ENCODE assay signal across 36 cellular contexts in the genomic region with DNA sequence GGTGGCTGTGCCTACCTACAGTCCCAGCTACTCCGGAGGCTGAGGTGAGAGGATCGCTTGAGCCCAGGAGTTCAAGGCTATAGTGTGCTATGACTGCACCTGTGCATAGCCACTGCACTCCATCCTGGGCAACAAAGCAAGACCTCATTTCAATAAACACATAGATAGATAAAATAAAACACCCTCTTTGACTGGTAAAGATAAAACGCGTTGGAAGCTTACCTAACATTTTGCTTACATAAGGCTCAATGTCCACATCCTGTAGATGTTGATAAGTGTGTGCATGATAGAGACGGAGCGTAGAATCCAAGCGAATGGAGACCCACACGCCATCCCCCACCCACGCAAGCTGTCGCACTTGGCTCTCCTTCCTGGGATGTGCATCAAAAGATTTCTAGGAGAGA.
"Had no signal": no experiment of that assay in that cellular context is flagged by ENCODE, and none has a peak within 500 bp of the region (broad histone marks: within the 10 kb centered on the region; RNA-seq: fewer than 3 reads in every experiment).

No MANE protein-coding gene starts in this region.

- H3K27ac ChIP-seq: ascending aorta, cardiac muscle cell, WERI-Rb-1 had no signal

- ATAC-seq: activated CD4-positive, alpha-beta T cell treated with anti-CD3 and anti-CD28 coated beads for 36 hours; activated CD4-positive, CD25-positive, alpha-beta regulatory T cell treated with anti-CD3 and anti-CD28 coated beads, Interleukin-2, amount 50 U/mL, for 24 hours; activated CD8-positive, alpha-beta memory T cell treated with anti-CD3 and anti-CD28 coated beads, Interleukin-2, amount 10 ng/mL, durations not matched to agents 7 days and 5 days; activated CD8-positive, alpha-beta T cell treated with anti-CD3 and anti-CD28 coated beads, Interleukin-2, amount 10 ng/mL, durations not matched to agents 7 days and 5 days; activated naive CD8-positive, alpha-beta T cell treated with anti-CD3 and anti-CD28 coated beads, Interleukin-2, amount 50 U/mL, for 24 hours; WTC11 had no signal

- H3K9me3 Mint-ChIP-seq: activated CD4-positive, alpha-beta memory T cell treated with anti-CD3 and anti-CD28 coated beads, Interleukin-2, amount 10 ng/mL, durations not matched to agents 7 days and 5 days; activated CD4-positive, alpha-beta T cell treated with anti-CD3 and anti-CD28 coated beads, Interleukin-2, amount 10 ng/mL, durations not matched to agents 7 days and 5 days; activated naive CD4-positive, alpha-beta T cell treated with anti-CD3 and anti-CD28 coated beads, Interleukin-2, amount 10 ng/mL, durations not matched to agents 7 days and 5 days; activated naive CD4-positive, alpha-beta T cell treated with anti-CD3 and anti-CD28 coated beads, Interleukin-2, amount 50 U/mL, for 24 hours; activated naive CD8-positive, alpha-beta T cell treated with anti-CD3 and anti-CD28 coated beads, Interleukin-2, amount 10 ng/mL, durations not matched to agents 7 days and 5 days; activated naive CD8-positive, alpha-beta T cell treated with anti-CD3 and anti-CD28 coated beads, Interleukin-2, amount 50 U/mL, for 24 hours; activated T-helper 2 cell treated with anti-CD3 and anti-CD28 coated beads, Interferon-gamma antibody, Interleukin-2, Interleukin-4, amounts not matched to agents 10 μg/mL and 5 μg/mL and 100 μg/mL, durations not matched to agents 14 hours and 24 hours and 36 hours; brain; central memory CD8-positive, alpha-beta T cell; T-helper 2 cell treated with Interferon-gamma antibody and Interleukin-4, amounts not matched to agents 5 μg/mL and 100 μg/mL, for 36 hours; WTC11 had no signal

- H3K4me3 ChIP-seq: ascending aorta, cardiac muscle cell had no signal

- H3K27me3 Mint-ChIP-seq: activated CD4-positive, alpha-beta memory T cell treated with anti-CD3 and anti-CD28 coated beads, Interleukin-2, amount 10 ng/mL, durations not matched to agents 7 days and 5 days; activated CD4-positive, alpha-beta T cell treated with anti-CD3 and anti-CD28 coated beads for 36 hours; activated CD4-positive, alpha-beta T cell treated with anti-CD3 and anti-CD28 coated beads, Interleukin-2, amount 10 ng/mL, durations not matched to agents 7 days and 5 days; activated CD8-positive, alpha-beta memory T cell treated with anti-CD3 and anti-CD28 coated beads, Interleukin-2, amount 10 ng/mL, durations not matched to agents 7 days and 5 days; activated naive CD4-positive, alpha-beta T cell treated with anti-CD3 and anti-CD28 coated beads, Interleukin-2, amount 10 ng/mL, durations not matched to agents 7 days and 5 days; activated naive CD4-positive, alpha-beta T cell treated with anti-CD3 and anti-CD28 coated beads, Interleukin-2, amount 50 U/mL, for 24 hours; activated naive CD8-positive, alpha-beta T cell; activated naive CD8-positive, alpha-beta T cell treated with anti-CD3 and anti-CD28 coated beads, Interleukin-2, amount 10 ng/mL, durations not matched to agents 7 days and 5 days; activated naive CD8-positive, alpha-beta T cell treated with anti-CD3 and anti-CD28 coated beads, Interleukin-2, amount 50 U/mL, for 24 hours; brain; central memory CD8-positive, alpha-beta T cell had no signal

- H3K27ac Mint-ChIP-seq: activated CD4-positive, alpha-beta memory T cell treated with anti-CD3 and anti-CD28 coated beads, Interleukin-2, amount 10 ng/mL, durations not matched to agents 7 days and 5 days; activated CD4-positive, alpha-beta T cell treated with anti-CD3 and anti-CD28 coated beads for 36 hours; activated CD8-positive, alpha-beta memory T cell treated with anti-CD3 and anti-CD28 coated beads, Interleukin-2, amount 10 ng/mL, durations not matched to agents 7 days and 5 days; activated CD8-positive, alpha-beta T cell treated with anti-CD3 and anti-CD28 coated beads, Interleukin-2, amount 10 ng/mL, durations not matched to agents 7 days and 5 days; activated naive CD4-positive, alpha-beta T cell treated with anti-CD3 and anti-CD28 coated beads, Interleukin-2, amount 10 ng/mL, durations not matched to agents 7 days and 5 days; activated naive CD4-positive, alpha-beta T cell treated with anti-CD3 and anti-CD28 coated beads, Interleukin-2, amount 50 U/mL, for 24 hours; activated naive CD8-positive, alpha-beta T cell; activated naive CD8-positive, alpha-beta T cell treated with anti-CD3 and anti-CD28 coated beads, Interleukin-2, amount 10 ng/mL, durations not matched to agents 7 days and 5 days; activated naive CD8-positive, alpha-beta T cell treated with anti-CD3 and anti-CD28 coated beads, Interleukin-2, amount 50 U/mL, for 24 hours; activated T-helper 2 cell treated with anti-CD3 and anti-CD28 coated beads, Interferon-gamma antibody, Interleukin-2, Interleukin-4, amounts not matched to agents 10 μg/mL and 5 μg/mL and 100 μg/mL, durations not matched to agents 14 hours and 24 hours and 36 hours; T-helper 2 cell treated with Interferon-gamma antibody and Interleukin-4, amounts not matched to agents 5 μg/mL and 100 μg/mL, for 36 hours; WTC11 had no signal

- H3K4me1 ChIP-seq: ascending aorta had no signal

- H3K4me3 Mint-ChIP-seq: activated CD4-positive, alpha-beta memory T cell treated with anti-CD3 and anti-CD28 coated beads, Interleukin-2, amount 10 ng/mL, durations not matched to agents 7 days and 5 days; activated CD4-positive, alpha-beta T cell treated with anti-CD3 and anti-CD28 coated beads for 36 hours; activated CD4-positive, alpha-beta T cell treated with anti-CD3 and anti-CD28 coated beads, Interleukin-2, amount 10 ng/mL, durations not matched to agents 7 days and 5 days; activated CD8-positive, alpha-beta memory T cell treated with anti-CD3 and anti-CD28 coated beads, Interleukin-2, amount 10 ng/mL, durations not matched to agents 7 days and 5 days; activated CD8-positive, alpha-beta T cell treated with anti-CD3 and anti-CD28 coated beads, Interleukin-2, amount 10 ng/mL, durations not matched to agents 7 days and 5 days; activated naive CD4-positive, alpha-beta T cell treated with anti-CD3 and anti-CD28 coated beads, Interleukin-2, amount 10 ng/mL, durations not matched to agents 7 days and 5 days; activated naive CD4-positive, alpha-beta T cell treated with anti-CD3 and anti-CD28 coated beads, Interleukin-2, amount 50 U/mL, for 24 hours; activated naive CD8-positive, alpha-beta T cell; activated naive CD8-positive, alpha-beta T cell treated with anti-CD3 and anti-CD28 coated beads, Interleukin-2, amount 10 ng/mL, durations not matched to agents 7 days and 5 days; activated naive CD8-positive, alpha-beta T cell treated with anti-CD3 and anti-CD28 coated beads, Interleukin-2, amount 50 U/mL, for 24 hours; brain; central memory CD8-positive, alpha-beta T cell; T-helper 2 cell treated with Interferon-gamma antibody and Interleukin-4, amounts not matched to agents 5 μg/mL and 100 μg/mL, for 36 hours; WTC11 had no signal

- H3K9me3 ChIP-seq: ascending aorta had no signal

- DNase-seq: activated CD4-positive, alpha-beta memory T cell treated with anti-CD3 and anti-CD28 coated beads, Interleukin-2, amount 10 ng/mL, durations not matched to agents 7 days and 5 days; activated CD4-positive, alpha-beta T cell treated with anti-CD3 and anti-CD28 coated beads for 1 hour; activated CD4-positive, alpha-beta T cell treated with anti-CD3 and anti-CD28 coated beads for 36 hours; activated CD4-positive, alpha-beta T cell treated with anti-CD3 and anti-CD28 coated beads for 48 hours; activated CD4-positive, alpha-beta T cell treated with anti-CD3 and anti-CD28 coated beads, Interleukin-2, amount 10 ng/mL, durations not matched to agents 7 days and 5 days; activated CD4-positive, alpha-beta T cell treated with anti-CD3 and anti-CD28 coated beads, Interleukin-2, amount 50 U/mL, for 48 hours; activated CD4-positive, CD25-positive, alpha-beta regulatory T cell; activated CD8-positive, alpha-beta memory T cell treated with anti-CD3 and anti-CD28 coated beads for 24 hours; activated CD8-positive, alpha-beta memory T cell treated with anti-CD3 and anti-CD28 coated beads, Interleukin-2, amount 10 ng/mL, durations not matched to agents 7 days and 5 days; activated CD8-positive, alpha-beta memory T cell treated with anti-CD3 and anti-CD28 coated beads, Interleukin-2, amount 50 U/mL, for 48 hours; activated CD8-positive, alpha-beta T cell treated with anti-CD3 and anti-CD28 coated beads, Interleukin-2, amount 10 ng/mL, durations not matched to agents 7 days and 5 days; activated effector memory CD4-positive, alpha-beta T cell treated with Interleukin-2 at 50 U/mL for 16 hours; activated gamma-delta T cell; activated naive CD4-positive, alpha-beta T cell treated with anti-CD3 and anti-CD28 coated beads, Interleukin-2, amount 10 ng/mL, durations not matched to agents 7 days and 5 days; activated naive CD4-positive, alpha-beta T cell treated with Interleukin-2 at 50 U/mL for 16 hours; activated naive CD8-positive, alpha-beta T cell treated with anti-CD3 and anti-CD28 coated beads, Interleukin-2, amount 10 ng/mL, durations not matched to agents 7 days and 5 days; activated naive CD8-positive, alpha-beta T cell treated with anti-CD3 and anti-CD28 coated beads, Interleukin-2, amount 50 U/mL, for 24 hours; activated T-cell treated with anti-CD3 and anti-CD28 coated beads, Interleukin-2, amount 50 U/mL, for 1 hour; activated T-cell treated with anti-CD3 and anti-CD28 coated beads, Interleukin-2, amount 50 U/mL, for 48 hours; amygdala; anterior cingulate cortex; caudate nucleus; cerebellar nuclear complex; T-helper 2 cell; T-helper 9 cell; WERI-Rb-1 had no signal

- H3K27me3 ChIP-seq: ascending aorta, cardiac muscle cell had no signal

- H3K4me1 Mint-ChIP-seq: brain, WTC11 had no signal
